9 cellular contexts compared by ENCODE assay signal in the genomic region with DNA sequence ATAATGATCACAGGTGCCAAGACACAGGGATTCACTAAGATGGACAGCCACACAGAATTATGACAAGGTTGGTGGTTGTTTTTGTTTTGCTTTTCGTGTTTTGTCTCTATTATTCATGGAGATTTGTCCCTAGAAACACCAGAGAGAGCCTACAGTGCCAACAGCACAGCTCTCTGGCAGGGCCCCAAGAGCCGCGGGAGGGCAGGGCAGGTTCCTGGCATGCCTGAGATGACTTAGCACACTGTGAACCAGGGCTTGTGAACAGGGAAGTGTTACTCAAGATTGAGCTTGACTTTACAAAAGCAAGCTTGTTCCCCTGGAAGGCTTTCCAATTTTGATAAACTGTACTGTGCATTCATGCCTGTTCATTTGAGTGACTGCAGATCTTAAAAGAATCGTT.
A peak's percentile ranks its signal among the peaks of the same experiment; 100 is the strongest.
DNase-seq lines count a peak whose midpoint lies in the region; TF ChIP-seq lines count a peak whose summit lies in the region.
"Had no signal": no experiment of that assay in that cellular context is flagged by ENCODE, and none has a peak within 500 bp of the region (broad histone marks: within the 10 kb centered on the region; RNA-seq: fewer than 3 reads in every experiment).

No MANE protein-coding gene starts in this region.

- TF ChIP-seq POLR2A in esophagus squamous epithelium (IDR thresholded peaks at IDR 0.05): no peak

- intact Hi-C loops in esophagus squamous epithelium (cut with DNase I): no loop called here

- no peaks in the 10 kb centered on the region for H3K9me3 ChIP-seq in esophagus squamous epithelium

- H3K4me1 ChIP-seq in esophagus squamous epithelium: peaks cover 8 to 33% (median 20%) of the 10 kb centered on the region in 3 donors

- H3K27me3 ChIP-seq in esophagus squamous epithelium: no peaks in the 10 kb centered on the region

- TF ChIP-seq CTCF in esophagus squamous epithelium (IDR thresholded peaks at IDR 0.05) (no peak), foreskin fibroblast (IDR thresholded peaks at IDR 0.05; ENCODE audit: low read depth, low read length) (no peak)

- H3K27ac ChIP-seq in esophagus squamous epithelium: peak overlapping the region in 3 of 4 donors; percentile 50 to 62 (median 55)

- 2 to 3% methylated on average over 4 of the region's 4 CpGs for WGBS in esophagus squamous epithelium, 2 donors

- H3K4me3 ChIP-seq in esophagus squamous epithelium (no peak overlapping the region), foreskin fibroblast (ENCODE audit: low read depth in 1 of 2, low read length in 2 of 2) (no peak overlapping the region)

- H3K36me3 ChIP-seq in esophagus squamous epithelium: no peaks in the 10 kb centered on the region

- DNase-seq in CD1c-positive myeloid dendritic cell (ENCODE audit: extremely low spot score) (peak; percentile 1), NOMO-1 (lab: John Stamatoyannopoulos, UW; ENCODE audit: unreplicated experiment in 2 of 2) (peak; percentile 14 to 49), esophagus squamous epithelium (lab: John Stamatoyannopoulos, UW) (no peak), occipital lobe (lab: John Stamatoyannopoulos, UW) (peak; percentile 12), foreskin fibroblast (no peak), NCI-H526 (lab: John Stamatoyannopoulos, UW) (no peak), foreskin melanocyte (no peak)
- DNase-seq in stimulated activated CD4-positive, alpha-beta T cell treated with anti-CD3 and anti-CD28 coated beads, Interleukin-4, amount 100 ng/mL, for 1 hour: no peak
- DNase-seq: NCI-H2227 treated with DMSO at 0.1 percent for 48 hours had no signal

Comparison
In these comparisons a context has a peak if more than half of its experiments do, and no peak if none do; other contexts are left out.
1. DNase-seq: peak in CD1c-positive myeloid dendritic cell (single experiment), NOMO-1 (2 of 2) and occipital lobe (single experiment); none in esophagus squamous epithelium (single experiment), foreskin fibroblast (0 of 2), NCI-H526 (0 of 2), stimulated activated CD4-positive, alpha-beta T cell treated with anti-CD3 and anti-CD28 coated beads, Interleukin-4, amount 100 ng/mL, for 1 hour (single experiment) and foreskin melanocyte (single experiment).